ENCODE assay signal across 1 cellular context in the genomic region with DNA sequence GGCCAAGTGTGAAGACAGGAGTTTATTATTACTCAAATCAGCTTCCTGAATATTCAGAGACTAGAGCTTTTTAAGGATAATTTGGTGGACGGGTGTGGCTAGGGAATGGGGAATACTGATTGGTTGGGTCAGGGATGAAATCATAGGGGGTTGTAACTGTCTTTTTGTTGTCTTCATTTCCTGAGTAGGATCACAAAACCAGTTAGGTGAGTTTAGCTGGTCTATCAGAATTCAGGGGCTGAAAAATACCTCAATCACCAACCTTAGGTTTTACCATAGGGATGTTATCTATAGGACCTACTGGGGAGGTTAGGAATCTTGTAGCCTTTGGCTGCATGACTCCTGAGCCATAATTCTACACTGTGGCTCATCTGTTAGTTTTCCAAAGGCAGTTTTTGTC.
TF ChIP-seq lines count a peak whose summit lies in the region.

No MANE protein-coding gene starts in this region.

TF ChIP-seq in WTC11, 78 proteins besides CTCF, POLR2A, EP300 and RAD21 (continued from another document):
- TF ChIP-seq E2F4 (CRISPR knock-in tag; IDR thresholded peaks at IDR 0.05; ENCODE audit: borderline replicate concordance, low read depth) (no peak), ZNF232 (CRISPR knock-in tag; IDR thresholded peaks at IDR 0.05) (no peak), SMAD3 (CRISPR knock-in tag; IDR thresholded peaks at IDR 0.05; ENCODE audit: borderline replicate concordance) (no peak), EMX1 (CRISPR knock-in tag; IDR thresholded peaks at IDR 0.05) (no peak), MXD4 (CRISPR knock-in tag; IDR thresholded peaks at IDR 0.05; ENCODE audit: borderline replicate concordance) (no peak), ATF2 (CRISPR knock-in tag; IDR thresholded peaks at IDR 0.05; ENCODE audit: borderline replicate concordance, low read depth) (no peak)
- TF ChIP-seq, protein P1, sequence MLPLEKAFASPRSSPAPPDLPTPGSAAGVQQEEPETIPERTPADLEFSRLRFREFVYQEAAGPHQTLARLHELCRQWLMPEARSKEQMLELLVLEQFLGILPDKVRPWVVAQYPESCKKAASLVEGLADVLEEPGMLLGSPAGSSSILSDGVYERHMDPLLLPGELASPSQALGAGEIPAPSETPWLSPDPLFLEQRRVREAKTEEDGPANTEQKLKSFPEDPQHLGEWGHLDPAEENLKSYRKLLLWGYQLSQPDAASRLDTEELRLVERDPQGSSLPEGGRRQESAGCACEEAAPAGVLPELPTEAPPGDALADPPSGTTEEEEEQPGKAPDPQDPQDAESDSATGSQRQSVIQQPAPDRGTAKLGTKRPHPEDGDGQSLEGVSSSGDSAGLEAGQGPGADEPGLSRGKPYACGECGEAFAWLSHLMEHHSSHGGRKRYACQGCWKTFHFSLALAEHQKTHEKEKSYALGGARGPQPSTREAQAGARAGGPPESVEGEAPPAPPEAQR (CRISPR knock-in tag; IDR thresholded peaks at IDR 0.05): no peak
